In genomic region chr7:103148994-103149807, GRCh38 we compare ENCODE assay signal across 1 cellular context.
TF ChIP-seq lines count a peak whose summit lies in the region.

TSS of gene NAPEPLD (minus strand) at chr7:103149099. CDS start at chr7:103128776, 20,323 bp downstream.

TF ChIP-seq in HepG2, 621 proteins besides CTCF, POLR2A, EP300 and RAD21 (continued from another document and continues in another):
- TF ChIP-seq ZBTB37 (CRISPR knock-in tag; IDR thresholded peaks at IDR 0.05), result no peak; the same call in 1 of the 2 replicates
- TF ChIP-seq KLF16 (CRISPR knock-in tag; IDR thresholded peaks at IDR 0.05), result peak in 1 of 2 experiments; percentile 67; a peak in 1 of 4 replicates
- TF ChIP-seq FOXJ3 (CRISPR knock-in tag; IDR thresholded peaks at IDR 0.05; ENCODE audit: borderline replicate concordance), result no peak
- peak; percentile 24; the same call in 1 of the 2 replicates for TF ChIP-seq PITX1 (CRISPR knock-in tag; IDR thresholded peaks at IDR 0.05)
- peak; percentile 57; the same call in 1 of the 2 replicates for TF ChIP-seq ZFP82 (CRISPR knock-in tag; IDR thresholded peaks at IDR 0.05; ENCODE audit: borderline replicate concordance)
- TF ChIP-seq ZNF292 (CRISPR knock-in tag; IDR thresholded peaks at IDR 0.05; ENCODE audit: borderline replicate concordance, low read depth), result peak; percentile 62
- TF ChIP-seq THAP7 (CRISPR knock-in tag; IDR thresholded peaks at IDR 0.05), result peak; percentile 99
- no peak for TF ChIP-seq FOXC1 (CRISPR knock-in tag; IDR thresholded peaks at IDR 0.05; ENCODE audit: borderline replicate concordance)
- peak; percentile 53; the same call in 1 of the 2 replicates for TF ChIP-seq FOXM1 (CRISPR knock-in tag; IDR thresholded peaks at IDR 0.05)
- no peak for TF ChIP-seq ZNF235 (CRISPR knock-in tag; IDR thresholded peaks at IDR 0.05; ENCODE audit: borderline replicate concordance)
- TF ChIP-seq PRPF4 (IDR thresholded peaks at IDR 0.05; ENCODE audit: low read depth, low read length, poor library complexity, severe bottlenecking), result no peak
- TF ChIP-seq ZBTB3 (CRISPR knock-in tag; IDR thresholded peaks at IDR 0.05; ENCODE audit: borderline replicate concordance, low read depth), result no peak
- 0 out of 2 replicates have a peak, but pooled peaks have one; percentile 46 for TF ChIP-seq HDAC2 (CRISPR knock-in tag; IDR thresholded peaks at IDR 0.05)
- no peak for TF ChIP-seq ZNF564 (CRISPR knock-in tag; IDR thresholded peaks at IDR 0.05)
- no peak for TF ChIP-seq ZSCAN30 (CRISPR knock-in tag; IDR thresholded peaks at IDR 0.05)
- TF ChIP-seq ZSCAN5A (CRISPR knock-in tag; IDR thresholded peaks at IDR 0.05; ENCODE audit: borderline replicate concordance), result peak; percentile 99
- peak; percentile 71; the same call in 1 of the 2 replicates for TF ChIP-seq ZSCAN31 (CRISPR knock-in tag; IDR thresholded peaks at IDR 0.05; ENCODE audit: low read depth)
- TF ChIP-seq ZNF678 (CRISPR knock-in tag; IDR thresholded peaks at IDR 0.05), result no peak
- TF ChIP-seq ZNF441 (CRISPR knock-in tag; IDR thresholded peaks at IDR 0.05; ENCODE audit: borderline replicate concordance), result peak; percentile 16; the same call in 1 of the 2 replicates
- peak; percentile 77 for TF ChIP-seq UBTF (CRISPR knock-in tag; IDR thresholded peaks at IDR 0.05)
- TF ChIP-seq ZNF484 (CRISPR knock-in tag; IDR thresholded peaks at IDR 0.05; ENCODE audit: borderline replicate concordance, low read depth), result no peak
- TF ChIP-seq KAT2B (IDR thresholded peaks at IDR 0.05; ENCODE audit: borderline replicate concordance, low read depth, low read length), result no peak
- TF ChIP-seq ZMYM2 (CRISPR knock-in tag; IDR thresholded peaks at IDR 0.05), result peak; percentile 43; the same call in 1 of the 2 replicates
- TF ChIP-seq ZNF431 (CRISPR knock-in tag; IDR thresholded peaks at IDR 0.05; ENCODE audit: borderline replicate concordance, low read depth), result 0 out of 2 replicates have a peak, but pooled peaks have one; percentile 48
- TF ChIP-seq HOXA5 (CRISPR knock-in tag; IDR thresholded peaks at IDR 0.05), result no peak; the same call in 1 of the 2 replicates
- no peak for TF ChIP-seq MZF1 (CRISPR knock-in tag; IDR thresholded peaks at IDR 0.05; ENCODE audit: borderline replicate concordance)
- no peak for TF ChIP-seq PBX2 (CRISPR knock-in tag; IDR thresholded peaks at IDR 0.05)
- no peak for TF ChIP-seq ZNF570 (CRISPR knock-in tag; IDR thresholded peaks at IDR 0.05; ENCODE audit: borderline replicate concordance)
- no peak for TF ChIP-seq ZNF12 (CRISPR knock-in tag; IDR thresholded peaks at IDR 0.05)
- TF ChIP-seq ZNF576 (CRISPR knock-in tag; IDR thresholded peaks at IDR 0.05), result no peak
- peak; percentile 80 for TF ChIP-seq ZNF770 (CRISPR knock-in tag; IDR thresholded peaks at IDR 0.05)
- TF ChIP-seq NFKB2 (CRISPR knock-in tag; IDR thresholded peaks at IDR 0.05; ENCODE audit: borderline replicate concordance), result peak; percentile 71; the same call in 1 of the 2 replicates
- 0 out of 2 replicates have a peak, but pooled peaks have one; percentile 21 for TF ChIP-seq HNRNPL (IDR thresholded peaks at IDR 0.05; ENCODE audit: low read depth, low read length)
- no peak; the same call in none of the 2 replicates for TF ChIP-seq EHMT2 (IDR thresholded peaks at IDR 0.05; ENCODE audit: borderline replicate concordance, low read depth, low read length)
- TF ChIP-seq FOXK2 (IDR thresholded peaks at IDR 0.05), result no peak
- no peak for TF ChIP-seq ZKSCAN1 (IDR thresholded peaks at IDR 0.05; ENCODE audit: low read length)
- no peak for TF ChIP-seq KDM6A (CRISPR knock-in tag; IDR thresholded peaks at IDR 0.05; ENCODE audit: low read depth)
- TF ChIP-seq NAIF1 (CRISPR knock-in tag; IDR thresholded peaks at IDR 0.05; ENCODE audit: borderline replicate concordance), result no peak
- TF ChIP-seq FOXP1 (IDR thresholded peaks at IDR 0.05), result no peak
- TF ChIP-seq FOXP1 (CRISPR knock-in tag; IDR thresholded peaks at IDR 0.05), result no peak
- TF ChIP-seq BCL3 (CRISPR knock-in tag; IDR thresholded peaks at IDR 0.05), result peak; percentile 80; the same call in 1 of the 2 replicates
- 0 out of 2 replicates have a peak, but pooled peaks have one; percentile 48 for TF ChIP-seq ZNF296 (CRISPR knock-in tag; conservative IDR thresholded peaks at IDR 0.05)
- TF ChIP-seq RBM39 (IDR thresholded peaks at IDR 0.05; ENCODE audit: low read depth, low read length, poor library complexity, severe bottlenecking), result peak; percentile 93
- no peak for TF ChIP-seq ZNF18 (CRISPR knock-in tag; IDR thresholded peaks at IDR 0.05; ENCODE audit: insufficient replicate concordance)
- TF ChIP-seq PATZ1 (CRISPR knock-in tag; IDR thresholded peaks at IDR 0.05), result 0 out of 2 replicates have a peak, but pooled peaks have one; percentile 3
- no peak for TF ChIP-seq GRHL1 (CRISPR knock-in tag; conservative IDR thresholded peaks at IDR 0.05)
- 0 out of 2 replicates have a peak, but pooled peaks have one; percentile 44 for TF ChIP-seq MXD3 (CRISPR knock-in tag; IDR thresholded peaks at IDR 0.05)
